27 cellular contexts compared by ENCODE assay signal in the genomic region with DNA sequence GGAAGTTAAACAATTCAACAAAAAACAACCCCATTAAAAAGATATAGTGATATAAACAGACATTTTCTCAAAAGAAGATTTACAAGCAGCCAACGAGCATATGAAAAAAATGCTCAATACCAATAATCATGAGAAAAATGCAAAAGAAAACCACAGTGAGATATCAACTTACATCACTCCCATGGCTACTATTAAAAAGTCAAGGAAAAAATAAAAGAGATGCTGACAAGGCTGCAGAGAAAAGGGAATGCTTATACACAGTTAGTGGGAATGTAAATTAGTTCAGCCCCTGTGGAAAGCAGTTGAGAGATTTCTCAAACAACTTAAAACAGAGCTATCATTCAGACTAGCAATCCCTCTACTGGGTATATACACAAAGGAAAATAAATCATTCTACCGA.
DNase-seq lines count a peak whose midpoint lies in the region; ATAC-seq, FAIRE-seq and TF ChIP-seq lines count a peak whose summit lies in the region.
"Had no signal": no experiment of that assay in that cellular context is flagged by ENCODE, and none has a peak within 500 bp of the region (broad histone marks: within the 10 kb centered on the region; RNA-seq: fewer than 3 reads in every experiment).

No MANE protein-coding gene starts in this region.

- DNase-seq in DMS153 (lab: John Stamatoyannopoulos, UW) (peak; percentile 48), LHCN-M2 (ENCODE audit: low read depth) (peak; percentile 63), brain pericyte (ENCODE audit: low read depth, low spot score) (peak; percentile 45), iris pigment epithelial cell (ENCODE audit: low read depth) (peak; percentile 65), SIG-M5 (lab: John Stamatoyannopoulos, UW) (no peak), GM12891 (ENCODE audit: insufficient read length, low spot score) (no peak)
- no peak for DNase-seq in activated T-helper 1 cell treated with anti-CD3 and anti-CD28 coated beads, Interleukin-12 subunit alpha, Interleukin-12 subunit beta, Interleukin-2, Interleukin-4 antibody, amounts not matched to agents 30 ng/mL and 10 ng/mL and 1 ng/mL, durations not matched to agents 14 hours and 24 hours and 36 hours (ENCODE audit: low spot score)
- DNase-seq: ACHN; activated CD8-positive, alpha-beta memory T cell treated with anti-CD3 and anti-CD28 coated beads, Interleukin-2, amount 50 U/mL, for 48 hours; activated gamma-delta T cell; adrenal gland; CD8-positive, alpha-beta T cell; DMS53; erythroblast; heart left ventricle; left lung; NCI-H146; NCI-H526 treated with DMSO at 0.1 percent for 48 hours; nephron progenitor cell; posterior cingulate gyrus; Right ventricle myocardium superior; stimulated activated naive CD4-positive, alpha-beta T cell; thyroid gland had no signal

- FAIRE-seq in GM12891 (lab: Jason Lieb, UNC), result no peak

- no peak overlapping the region for H3K4me3 Mint-ChIP-seq in activated T-helper 1 cell treated with anti-CD3 and anti-CD28 coated beads, Interleukin-12 subunit alpha, Interleukin-12 subunit beta, Interleukin-2, Interleukin-4 antibody, amounts not matched to agents 30 ng/mL and 10 ng/mL and 1 ng/mL, durations not matched to agents 14 hours and 24 hours and 36 hours
- H3K4me3 Mint-ChIP-seq: CD8-positive, alpha-beta T cell; central memory CD8-positive, alpha-beta T cell; IgD-negative memory B cell; nephron progenitor cell; T-helper 1 cell treated with Interleukin-12 subunit alpha and Interleukin-12 subunit beta and Interleukin-4 antibody, amounts not matched to agents 30 μg/mL and 1 μg/mL, for 36 hours had no signal

- H3K27me3 Mint-ChIP-seq in activated T-helper 1 cell treated with anti-CD3 and anti-CD28 coated beads, Interleukin-12 subunit alpha, Interleukin-12 subunit beta, Interleukin-2, Interleukin-4 antibody, amounts not matched to agents 30 ng/mL and 10 ng/mL and 1 ng/mL, durations not matched to agents 14 hours and 24 hours and 36 hours (ENCODE audit: insufficient read depth), result no peaks in the 10 kb centered on the region

- H3K4me1 Mint-ChIP-seq in activated T-helper 1 cell treated with anti-CD3 and anti-CD28 coated beads, Interleukin-12 subunit alpha, Interleukin-12 subunit beta, Interleukin-2, Interleukin-4 antibody, amounts not matched to agents 30 ng/mL and 10 ng/mL and 1 ng/mL, durations not matched to agents 14 hours and 24 hours and 36 hours (ENCODE audit: low read depth), result no peaks in the 10 kb centered on the region
- H3K4me1 Mint-ChIP-seq: central memory CD8-positive, alpha-beta T cell; IgD-negative memory B cell; nephron progenitor cell had no signal

- no peaks in the 10 kb centered on the region for H3K36me3 Mint-ChIP-seq in activated T-helper 1 cell treated with anti-CD3 and anti-CD28 coated beads, Interleukin-12 subunit alpha, Interleukin-12 subunit beta, Interleukin-2, Interleukin-4 antibody, amounts not matched to agents 30 ng/mL and 10 ng/mL and 1 ng/mL, durations not matched to agents 14 hours and 24 hours and 36 hours (ENCODE audit: low read depth)
- H3K36me3 Mint-ChIP-seq: CD8-positive, alpha-beta T cell; IgD-negative memory B cell had no signal

- H3K9me3 Mint-ChIP-seq in activated T-helper 1 cell treated with anti-CD3 and anti-CD28 coated beads, Interleukin-12 subunit alpha, Interleukin-12 subunit beta, Interleukin-2, Interleukin-4 antibody, amounts not matched to agents 30 ng/mL and 10 ng/mL and 1 ng/mL, durations not matched to agents 14 hours and 24 hours and 36 hours, result no peaks in the 10 kb centered on the region
- H3K9me3 Mint-ChIP-seq: CD8-positive, alpha-beta T cell; central memory CD8-positive, alpha-beta T cell; nephron progenitor cell; T-helper 1 cell treated with Interleukin-12 subunit alpha and Interleukin-12 subunit beta and Interleukin-4 antibody, amounts not matched to agents 30 μg/mL and 1 μg/mL, for 36 hours had no signal

- no peak for TF ChIP-seq POLR2A in GM12891 (IDR thresholded peaks at IDR 0.05; ENCODE audit: low read depth, low read length)

- no peak for ATAC-seq in HG03095 (IDR thresholded peaks at IDR 0.05; ENCODE audit: unreplicated experiment)
- ATAC-seq: CD8-positive, alpha-beta T cell; heart left ventricle; left lung had no signal

- no peak overlapping the region for H3K27ac Mint-ChIP-seq in activated T-helper 1 cell treated with anti-CD3 and anti-CD28 coated beads, Interleukin-12 subunit alpha, Interleukin-12 subunit beta, Interleukin-2, Interleukin-4 antibody, amounts not matched to agents 30 ng/mL and 10 ng/mL and 1 ng/mL, durations not matched to agents 14 hours and 24 hours and 36 hours
- H3K27ac Mint-ChIP-seq: CD8-positive, alpha-beta T cell; IgD-negative memory B cell; nephron progenitor cell; T-helper 1 cell treated with Interleukin-12 subunit alpha and Interleukin-12 subunit beta and Interleukin-4 antibody, amounts not matched to agents 30 μg/mL and 1 μg/mL, for 36 hours had no signal

- intact Hi-C loops in activated T-helper 1 cell treated with anti-CD3 and anti-CD28 coated beads, Interleukin-12 subunit alpha, Interleukin-12 subunit beta, Interleukin-2, Interleukin-4 antibody, amounts not matched to agents 30 ng/mL and 10 ng/mL and 1 ng/mL, durations not matched to agents 14 hours and 24 hours and 36 hours (cut with micrococcal nuclease), result no loop called here

TF ChIP-seq in GM12891, 5 proteins besides CTCF, POLR2A, EP300 and RAD21:
- no peak for TF ChIP-seq SPI1 (IDR thresholded peaks at IDR 0.05; ENCODE audit: low read depth, low read length)
- TF ChIP-seq TAF1 (IDR thresholded peaks at IDR 0.05; ENCODE audit: low read depth, low read length), result no peak
- no peak for TF ChIP-seq POU2F2 (IDR thresholded peaks at IDR 0.05; ENCODE audit: low read depth, low read length)
- TF ChIP-seq POLR2AphosphoS5 (IDR thresholded peaks at IDR 0.05; ENCODE audit: low read depth, low read length), result no peak
- TF ChIP-seq PAX5 (IDR thresholded peaks at IDR 0.05; ENCODE audit: insufficient read depth, low read length, severe bottlenecking), result no peak

Comparison
In these comparisons a context has a peak if more than half of its experiments do, and no peak if none do; other contexts are left out.
1. DNase-seq: peak in DMS153 (single experiment), LHCN-M2 (single experiment), brain pericyte (single experiment) and iris pigment epithelial cell (single experiment); none in activated T-helper 1 cell treated with anti-CD3 and anti-CD28 coated beads, Interleukin-12 subunit alpha, Interleukin-12 subunit beta, Interleukin-2, Interleukin-4 antibody, amounts not matched to agents 30 ng/mL and 10 ng/mL and 1 ng/mL, durations not matched to agents 14 hours and 24 hours and 36 hours (single experiment), SIG-M5 (single experiment) and GM12891 (single experiment).